Comparison of ENCODE assay signal across 8 cellular contexts in genomic region chr1:66253330-66253921, GRCh38.
A peak's percentile ranks its signal among the peaks of the same experiment; 100 is the strongest.
DNase-seq lines count a peak whose midpoint lies in the region; ATAC-seq, FAIRE-seq and TF ChIP-seq lines count a peak whose summit lies in the region.

No MANE protein-coding gene starts in this region.

- peaks cover 4% of the 10 kb centered on the region for H3K27me3 Mint-ChIP-seq in activated T-cell treated with anti-CD3 and anti-CD28 coated beads, Interleukin-2, amount 50 U/mL, for 72 hours (ENCODE audit: low read depth)

- no peaks in the 10 kb centered on the region for H3K36me3 ChIP-seq in GM23248 (ENCODE audit: low read depth)
- H3K36me3 ChIP-seq in mesenchymal stem cell (ENCODE audit: control insufficient read depth in 1 of 2, insufficient read depth in 2 of 2, low read depth in 1 of 2, low read length in 2 of 2) = no peaks in the 10 kb centered on the region

- H3K9me2 ChIP-seq in GM23248 (ENCODE audit: insufficient read depth) = no peaks in the 10 kb centered on the region

- no peaks in the 10 kb centered on the region for H4K20me1 ChIP-seq in GM23248 (ENCODE audit: insufficient read depth)

- intact Hi-C loops in posterior vena cava (cut with DNase I) = loop anchor here (5.0 kb wide), 1 partner anchor 194 kb away; no protein-coding TSS in a partner anchor

- no peaks in the 10 kb centered on the region for H3K79me1 ChIP-seq in mesenchymal stem cell (replicated peaks; ENCODE audit: low read length, poor library complexity, severe bottlenecking)

- H3K27ac Mint-ChIP-seq in activated T-cell treated with anti-CD3 and anti-CD28 coated beads, Interleukin-2, amount 50 U/mL, for 72 hours = no peak overlapping the region

- peaks cover 26% of the 10 kb centered on the region for H3K4me1 ChIP-seq in GM23248 (ENCODE audit: insufficient read depth)
- H3K4me1 ChIP-seq in mesenchymal stem cell (ENCODE audit: control insufficient read depth, insufficient read depth, low read depth, low read length) = no peaks in the 10 kb centered on the region

- no peaks in the 10 kb centered on the region for H3K36me3 Mint-ChIP-seq in activated T-cell treated with anti-CD3 and anti-CD28 coated beads, Interleukin-2, amount 50 U/mL, for 72 hours (ENCODE audit: insufficient read depth in 2 of 2)

- H2BK120ac ChIP-seq in mesenchymal stem cell (ENCODE audit: low read depth, low read length) = no peak overlapping the region

- H3K9me3 Mint-ChIP-seq in activated T-cell treated with anti-CD3 and anti-CD28 coated beads, Interleukin-2, amount 50 U/mL, for 72 hours = no peaks in the 10 kb centered on the region

- peak; percentile 97 for TF ChIP-seq RAD21 in Ishikawa (IDR thresholded peaks at IDR 0.05; ENCODE audit: low read depth)

- peaks cover 5% of the 10 kb centered on the region for H3F3A ChIP-seq in GM23248 (ENCODE audit: insufficient read depth)

- WGBS in GM23248 (ENCODE audit: low coverage in 1 of 2, low lambda C conversion rate in 2 of 2, missing lambda C conversion rate in 2 of 2), 2 experiments = 0 to 3% methylated on average over 1 of the region's 1 CpG
- WGBS in mesenchymal stem cell = no CpG with 5 or more reads among the region's 1 CpG

- H3K27ac ChIP-seq in GM23248 = no peak overlapping the region
- no peak overlapping the region for H3K27ac ChIP-seq in mesenchymal stem cell (ENCODE audit: low read length, poor library complexity, severe bottlenecking)

- H3K9me3 ChIP-seq in GM23248 (ENCODE audit: low read depth) (no peaks in the 10 kb centered on the region), mesenchymal stem cell (ENCODE audit: control insufficient read depth, low read length) (no peaks in the 10 kb centered on the region)

- no peak overlapping the region for H4K8ac ChIP-seq in mesenchymal stem cell (ENCODE audit: low read length)

- H3K4me3 ChIP-seq in GM23248 (no peak overlapping the region), mesenchymal stem cell (ENCODE audit: insufficient read depth in 1 of 2, low read depth in 1 of 2, low read length in 2 of 2) (no peak overlapping the region)

- H3K4me3 Mint-ChIP-seq in activated T-cell treated with anti-CD3 and anti-CD28 coated beads, Interleukin-2, amount 50 U/mL, for 72 hours = no peak overlapping the region

- no peak overlapping the region for H2AK5ac ChIP-seq in mesenchymal stem cell (ENCODE audit: low read length, severe bottlenecking)

- no peak for TF ChIP-seq EP300 in Ishikawa (IDR thresholded peaks at IDR 0.05; ENCODE audit: borderline replicate concordance)

- no peaks in the 10 kb centered on the region for H3K27me3 ChIP-seq in GM23248 (replicated peaks; ENCODE audit: insufficient read depth)
- H3K27me3 ChIP-seq in mesenchymal stem cell (ENCODE audit: control insufficient read depth in 1 of 2, insufficient read depth in 1 of 2, low read length in 2 of 2) = no peaks in the 10 kb centered on the region

- no peak overlapping the region for H3K4ac ChIP-seq in mesenchymal stem cell (ENCODE audit: low read depth in 1 of 2, low read length in 2 of 2)

- no peak overlapping the region for H3K4me2 ChIP-seq in GM23248 (ENCODE audit: unreplicated experiment)
- no peak overlapping the region for H3K4me2 ChIP-seq in mesenchymal stem cell (ENCODE audit: low read length, poor library complexity, severe bottlenecking)

- peaks cover 66% of the 10 kb centered on the region for H3K4me1 Mint-ChIP-seq in activated T-cell treated with anti-CD3 and anti-CD28 coated beads, Interleukin-2, amount 50 U/mL, for 72 hours (ENCODE audit: low read depth)

- H2AFZ ChIP-seq in GM23248 (peak overlapping the region; percentile 59), mesenchymal stem cell (ENCODE audit: low read depth, low read length) (no peak overlapping the region)

- FAIRE-seq in RCC 7860 (lab: Jason Lieb, UNC) = peak; percentile 75

- no peak overlapping the region for H3K14ac ChIP-seq in mesenchymal stem cell (ENCODE audit: low read length in 2 of 2)

- H3K23ac ChIP-seq in mesenchymal stem cell (ENCODE audit: low read length in 2 of 2) = no peak overlapping the region

- no peak overlapping the region for H4K91ac ChIP-seq in mesenchymal stem cell (ENCODE audit: low read length)

- no peak overlapping the region for H3K18ac ChIP-seq in mesenchymal stem cell (ENCODE audit: low read depth in 1 of 2, low read length in 2 of 2)

- peak; percentile 79 to 84 for ATAC-seq in activated T-cell treated with anti-CD3 and anti-CD28 coated beads, Interleukin-2, amount 50 U/mL, for 72 hours (replicated peaks in 1 of 2)

- in situ Hi-C loops in GM23248 (cut with MboI) = loop anchor here (5.0 to 10.0 kb wide), 2 partner anchors 251 to 469 kb away; no protein-coding TSS in a partner anchor

- H3K79me2 ChIP-seq in GM23248 (ENCODE audit: insufficient read depth) = no peaks in the 10 kb centered on the region

- peak in 1 of 2 donors; percentile 42 for DNase-seq in activated T-cell treated with anti-CD3 and anti-CD28 coated beads, Interleukin-2, amount 50 U/mL, for 72 hours
- DNase-seq in activated T-cell treated with anti-CD3 and anti-CD28 coated beads for 4 hours (no peak), GM23248 (peak; percentile 86), RCC 7860 (ENCODE audit: low spot score) (peak; percentile 62), dermis blood vessel endothelial cell (peak; percentile 87), mesenchymal stem cell (peak; percentile 79), posterior vena cava (ENCODE audit: low spot score) (no peak)

- H2BK5ac ChIP-seq in mesenchymal stem cell (ENCODE audit: low read depth, low read length, poor library complexity, severe bottlenecking) = no peak overlapping the region

- H2BK12ac ChIP-seq in mesenchymal stem cell (ENCODE audit: low read length in 2 of 2) = no peak overlapping the region

- no peak overlapping the region for H3K9ac ChIP-seq in GM23248
- peak overlapping the region; percentile 36 for H3K9ac ChIP-seq in mesenchymal stem cell (ENCODE audit: low read length)

- no peak overlapping the region for H2BK15ac ChIP-seq in mesenchymal stem cell (ENCODE audit: low read depth, poor library complexity, severe bottlenecking)

TF ChIP-seq in Ishikawa, 13 proteins besides CTCF, POLR2A, EP300 and RAD21:
- no peak for TF ChIP-seq ZBTB7A (IDR thresholded peaks at IDR 0.05; ENCODE audit: low read depth)
- TF ChIP-seq REST (IDR thresholded peaks at IDR 0.05; ENCODE audit: low read depth) = no peak
- no peak for TF ChIP-seq FOXM1 (IDR thresholded peaks at IDR 0.05; ENCODE audit: borderline replicate concordance, low read depth)

Comparison
In these comparisons a context has a peak if more than half of its experiments do, and no peak if none do; other contexts are left out.
1. DNase-seq: peak in GM23248 (single experiment), RCC 7860 (single experiment), dermis blood vessel endothelial cell (single experiment) and mesenchymal stem cell (single experiment); none in activated T-cell treated with anti-CD3 and anti-CD28 coated beads for 4 hours (single experiment) and posterior vena cava (single experiment).